In genomic region chrX:100829730-100830129, GRCh38 we compare ENCODE assay signal across 9 cellular contexts. TPM values are rescaled to one million over a fixed set of nuclear protein-coding genes. Genes with fewer than 3 reads are reported as not detected.
DNase-seq lines count a peak whose midpoint lies in the region; ATAC-seq, FAIRE-seq and TF ChIP-seq lines count a peak whose summit lies in the region.
"Had no signal": no experiment of that assay in that cellular context is flagged by ENCODE, and none has a peak within 500 bp of the region (broad histone marks: within the 10 kb centered on the region; RNA-seq: fewer than 3 reads in every experiment).

No MANE protein-coding gene starts in this region.

- no peaks in the 10 kb centered on the region for H3F3A ChIP-seq in MM.1S (ENCODE audit: insufficient read depth, low read length)

- H3K79me2 ChIP-seq in MM.1S (ENCODE audit: low read length) = no peaks in the 10 kb centered on the region

- peak; percentile 40 for DNase-seq in Daoy (ENCODE audit: low read depth)
- DNase-seq in choroid plexus epithelial cell (ENCODE audit: low read depth) = peak; percentile 74
- DNase-seq in urothelium cell line (ENCODE audit: low spot score) = no peak
- DNase-seq in SW 1271 (lab: John Stamatoyannopoulos, UW) = no peak
- no peak for DNase-seq in endothelial cell (ENCODE audit: low spot score)
- DNase-seq in MM.1S = no peak

- H4K20me1 ChIP-seq in MM.1S (ENCODE audit: insufficient read depth, low read length) = no peaks in the 10 kb centered on the region

- no peaks in the 10 kb centered on the region for H3K36me3 ChIP-seq in MM.1S (replicated peaks; ENCODE audit: insufficient read depth, low read length)

- H3K9me3 Mint-ChIP-seq in IgD-negative memory B cell (peaks cover 0 to 4% (median 0%) of the 10 kb centered on the region in 3 donors), endothelial cell (ENCODE audit: unreplicated experiment) (no peaks in the 10 kb centered on the region)

- H3K4me1 ChIP-seq in MM.1S (ENCODE audit: low read length) = no peaks in the 10 kb centered on the region

- no peak overlapping the region for H3K4me2 ChIP-seq in MM.1S (ENCODE audit: low read depth, low read length)

- FAIRE-seq in urothelium cell line (lab: Jason Lieb, UNC) = no peak

- H3K9me2 ChIP-seq in MM.1S (replicated peaks; ENCODE audit: insufficient read depth, low read length) = no peaks in the 10 kb centered on the region

- H3K27me3 Mint-ChIP-seq in IgD-negative memory B cell = no peaks in the 10 kb centered on the region
- H3K27me3 Mint-ChIP-seq in endothelial cell (ENCODE audit: unreplicated experiment) = no peaks in the 10 kb centered on the region

- ATAC-seq in GM21528 (IDR thresholded peaks at IDR 0.05; ENCODE audit: low FRiP score, unreplicated experiment) = peak; percentile 78

- no peak overlapping the region for H3K27ac ChIP-seq in MM.1S (ENCODE audit: low read length)

- peak overlapping the region in 3 of 4 donors; percentile 1 to 58 (median 1) for H3K4me3 Mint-ChIP-seq in IgD-negative memory B cell
- H3K4me3 Mint-ChIP-seq in endothelial cell (ENCODE audit: unreplicated experiment) = no peak overlapping the region

- H3K4me1 Mint-ChIP-seq in IgD-negative memory B cell (peaks cover 7 to 10% (median 9%) of the 10 kb centered on the region in 3 donors), endothelial cell (ENCODE audit: unreplicated experiment) (no peaks in the 10 kb centered on the region)

- H3K9ac ChIP-seq in MM.1S (ENCODE audit: low read length) = no peak overlapping the region

- no peaks in the 10 kb centered on the region for H3K27me3 ChIP-seq in MM.1S (replicated peaks; ENCODE audit: insufficient read depth, low read length)

- H3K27ac Mint-ChIP-seq in IgD-negative memory B cell = peak overlapping the region in 2 of 3 donors; percentile 12 to 93
- H3K27ac Mint-ChIP-seq in endothelial cell (ENCODE audit: unreplicated experiment) = no peak overlapping the region

- no peaks in the 10 kb centered on the region for H3K9me3 ChIP-seq in MM.1S (replicated peaks; ENCODE audit: insufficient read depth, low read length)

- H3K36me3 Mint-ChIP-seq in IgD-negative memory B cell (peaks cover 6% of the 10 kb centered on the region), endothelial cell (ENCODE audit: low read depth, unreplicated experiment) (peaks cover 14% of the 10 kb centered on the region)

- H2AFZ ChIP-seq in MM.1S (ENCODE audit: low read length) = no peak overlapping the region

- H3K4me3 ChIP-seq in choroid plexus epithelial cell (ENCODE audit: low read depth, low read length) (no peak overlapping the region), MM.1S (ENCODE audit: low read length) (no peak overlapping the region)
- H3K4me3 ChIP-seq: skin epidermis had no signal

- TF ChIP-seq CTCF in choroid plexus epithelial cell (conservative IDR thresholded peaks at IDR 0.05; ENCODE audit: low read depth, low read length) = peak; percentile 33
- TF ChIP-seq CTCF in endothelial cell (IDR thresholded peaks at IDR 0.05; ENCODE audit: unreplicated experiment) = no peak
- TF ChIP-seq CTCF in MM.1S (IDR thresholded peaks at IDR 0.05; ENCODE audit: low read length) = no peak

RNA-seq across cellular contexts. Expression of gene CSTF2, which starts 9.5 kb away (rescaled TPM):
- 55.1 and 60.3 TPM in 2 replicates for total RNA-seq in Daoy (2014; rRNA removed; shearing (Covaris generic))
- polyA plus RNA-seq in IgD-negative memory B cell = 14.0 TPM
- total RNA-seq in endothelial cell (ENCODE audit: unreplicated experiment) = 19.3 TPM

RNA-seq across cellular contexts. Expression of gene NOX1, which starts 44.4 kb away (rescaled TPM):
- total RNA-seq in Daoy (2014; rRNA removed; shearing (Covaris generic)) = not detected in 2 replicates
- polyA plus RNA-seq in IgD-negative memory B cell = not detected
- total RNA-seq in endothelial cell (ENCODE audit: unreplicated experiment) = not detected

Comparison
In these comparisons a context has a peak if more than half of its experiments do, and no peak if none do; other contexts are left out.
1. DNase-seq: peak in Daoy (single experiment) and choroid plexus epithelial cell (single experiment); none in urothelium cell line (single experiment), SW 1271 (0 of 2), endothelial cell (single experiment) and MM.1S (single experiment).